ENCODE assay signal across 25 cellular contexts in the genomic region with DNA sequence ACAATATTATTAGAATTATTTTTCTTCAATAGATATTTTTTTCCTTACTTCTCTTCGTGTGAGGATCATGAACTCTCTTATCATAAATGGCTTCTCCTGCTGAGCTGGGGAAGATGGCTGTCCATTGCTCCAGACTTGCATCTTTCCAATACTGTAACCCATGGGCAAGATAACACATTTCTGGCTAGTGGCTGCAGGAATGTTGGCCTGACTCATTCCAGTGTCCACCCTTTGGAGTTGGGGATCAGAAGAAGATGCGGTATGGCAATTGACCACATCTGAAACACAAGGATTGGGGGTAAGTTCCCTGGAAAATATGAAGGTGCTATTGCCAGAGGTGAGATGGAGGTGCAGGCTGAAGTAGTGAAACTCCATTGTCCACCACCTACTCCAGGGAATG.
DNase-seq lines count a peak whose midpoint lies in the region; ATAC-seq lines count a peak whose summit lies in the region.
"Had no signal": no experiment of that assay in that cellular context is flagged by ENCODE, and none has a peak within 500 bp of the region (broad histone marks: within the 10 kb centered on the region; RNA-seq: fewer than 3 reads in every experiment).

No MANE protein-coding gene starts in this region.

- peak; percentile 66 for DNase-seq in AG20443 (ENCODE audit: low spot score)
- DNase-seq in HS-27A (ENCODE audit: low read depth), result peak; percentile 78
- DNase-seq in amniotic epithelial cell (ENCODE audit: low read depth), result peak; percentile 22
- DNase-seq in kidney tubule cell (ENCODE audit: low spot score), result peak; percentile 46
- DNase-seq in activated CD8-positive, alpha-beta memory T cell treated with anti-CD3 and anti-CD28 coated beads for 24 hours, result no peak
- DNase-seq in HPDE6-E6E7 (ENCODE audit: extremely low spot score), result no peak
- no peak for DNase-seq in NCI-H526 treated with DMSO at 0.1 percent for 48 hours (lab: John Stamatoyannopoulos, UW)
- DNase-seq: activated CD4-positive, alpha-beta T cell treated with anti-CD3 and anti-CD28 coated beads for 4 hours; activated CD8-positive, alpha-beta T cell treated with anti-CD3 and anti-CD28 coated beads, Interleukin-2, amount 10 ng/mL, durations not matched to agents 7 days and 5 days; activated naive CD4-positive, alpha-beta T cell treated with anti-CD3 and anti-CD28 coated beads, Interleukin-2, amount 50 U/mL, for 16 hours; amygdala; Kasumi-1; midbrain; naive B cell; NCI-H146; NCI-H2107; NCI-H446 treated with DMSO at 0.1 percent for 48 hours; nucleus accumbens; psoas muscle; stimulated activated CD4-positive, alpha-beta T cell treated with anti-CD3 and anti-CD28 coated beads, Interleukin-4, amount 100 ng/mL, for 1 hour; T-cell; WERI-Rb-1 had no signal

- ATAC-seq in GM18517 (IDR thresholded peaks at IDR 0.05; ENCODE audit: unreplicated experiment), result no peak
- ATAC-seq: activated CD8-positive, alpha-beta T cell treated with anti-CD3 and anti-CD28 coated beads, Interleukin-2, amount 10 ng/mL, durations not matched to agents 7 days and 5 days; activated T-helper 17 cell treated with anti-CD3 and anti-CD28 coated beads, Interleukin-2, amount 50 U/mL, for 72 hours; psoas muscle; sciatic nerve; T-cell had no signal

Comparison
In these comparisons a context has a peak if more than half of its experiments do, and no peak if none do; other contexts are left out.
1. DNase-seq: peak in AG20443 (single experiment), HS-27A (single experiment), amniotic epithelial cell (single experiment) and kidney tubule cell (single experiment); none in activated CD8-positive, alpha-beta memory T cell treated with anti-CD3 and anti-CD28 coated beads for 24 hours (single experiment), HPDE6-E6E7 (single experiment) and NCI-H526 treated with DMSO at 0.1 percent for 48 hours (single experiment).